Comparison of ENCODE assay signal across 8 cellular contexts in the genomic region with DNA sequence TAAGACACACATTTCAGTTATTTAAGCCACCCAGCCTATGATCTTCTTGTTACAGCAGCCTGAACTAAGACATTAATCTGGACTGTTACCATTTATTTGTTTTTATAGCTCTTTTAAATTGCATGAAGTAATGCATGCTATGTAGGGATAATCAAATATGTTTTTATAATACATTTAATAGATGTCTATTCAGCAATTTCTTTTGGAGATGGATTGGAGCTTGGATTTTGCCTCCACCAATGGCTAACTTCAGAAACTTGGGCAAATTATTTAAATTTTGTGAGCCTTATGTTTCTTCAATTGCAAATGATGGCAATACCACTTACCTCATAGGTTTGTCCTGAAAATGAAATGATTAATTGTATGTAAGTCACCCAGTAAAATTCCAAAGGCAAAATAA.
"Had no signal": no experiment of that assay in that cellular context is flagged by ENCODE, and none has a peak within 500 bp of the region (broad histone marks: within the 10 kb centered on the region; RNA-seq: fewer than 3 reads in every experiment).

No MANE protein-coding gene starts in this region.

- FAIRE-seq: G401.6, GM12878, GM12891, GM12892, GM18507, GM19239 had no signal

- H3K4me3 ChIP-seq: GM12878 had no signal

- DNase-seq: GDM1, GF-D8 had no signal

- ATAC-seq: GM12878 had no signal
